Comparison of ENCODE assay signal across 8 cellular contexts in genomic region chr12:123457980-123458779, GRCh38. TPM values are rescaled to one million over a fixed set of nuclear protein-coding genes. Genes with fewer than 3 reads are reported as not detected.
DNase-seq lines count a peak whose midpoint lies in the region; ATAC-seq, FAIRE-seq and TF ChIP-seq lines count a peak whose summit lies in the region.

Gene SNRNP35 (plus strand): TSS chr12:123458139. CDS start chr12:123465541, 7,402 bp downstream.

- CTCF ChIA-PET in H1 (lab: Charles Lee; ENCODE audit: partially characterized antibody), result no interaction called here

- H3K14ac ChIP-seq in H1 (ENCODE audit: insufficient read length), result no peak within 1 kb of the TSS

- TF ChIP-seq POLR2A in GM19193 (IDR thresholded peaks at IDR 0.05; ENCODE audit: extremely low read depth, insufficient read depth, insufficient read length), result peak; percentile 85
- TF ChIP-seq POLR2A in H1 (IDR thresholded peaks at IDR 0.05; ENCODE audit: control extremely low read depth in 1 of 2, low read depth in 2 of 2, low read length in 2 of 2), result peak; percentile 66 to 91

- no peaks in the 10 kb centered on the region for H3K27me3 Mint-ChIP-seq in memory B cell

- peak; percentile 93 for DNase-seq in AG20443 (ENCODE audit: low spot score)
- DNase-seq in HPDE6-E6E7 (ENCODE audit: extremely low spot score), result peak; percentile 57
- DNase-seq in NOMO-1 treated with DMSO at 0.1 percent for 48 hours (lab: John Stamatoyannopoulos, UW; ENCODE audit: unreplicated experiment), result peak; percentile 80
- DNase-seq in activated CD8-positive, alpha-beta memory T cell treated with anti-CD3 and anti-CD28 coated beads for 48 hours (ENCODE audit: low read depth in 2 of 3, low spot score in 2 of 3), result peak; percentile 63 to 72 (median 68)
- DNase-seq in H1 (ENCODE audit: low read depth in 1 of 2, low spot score in 2 of 2), result peak; percentile 43 to 81
- peak; percentile 78 to 90 for DNase-seq in memory B cell (ENCODE audit: low spot score in 2 of 2)
- peak; percentile 62 to 67 (median 64) for DNase-seq in stimulated activated CD4-positive, alpha-beta T cell treated with anti-CD3 and anti-CD28 coated beads, TNF-alpha, amount 100 ng/mL, for 48 hours (ENCODE audit: low read depth in 3 of 3)

- H4K8ac ChIP-seq in H1 (ENCODE audit: extremely low read depth, insufficient read depth, low read length), result peak within 1 kb of the TSS; percentile 100; the same call in 1 of the 2 replicates

- H2AK5ac ChIP-seq in H1 (ENCODE audit: low read depth, low read length), result no peak within 1 kb of the TSS

- POLR2A ChIA-PET in H1 (lab: Charles Lee; ENCODE audit: partially characterized antibody), result interaction anchor here (0.5 to 2.8 kb wide), 18 partner anchors 9 to 254 kb away, joined by 3 to 9 read pairs (median 3); partner anchors contain the start of genes ATP6V0A2 and KMT5A

- peaks cover 15% of the 10 kb centered on the region for H3K4me1 Mint-ChIP-seq in memory B cell

- no peak for FAIRE-seq in H1 (lab: Jason Lieb, UNC)

- H4K5ac ChIP-seq in H1 (ENCODE audit: insufficient read length, low read depth, low read length), result peak within 1 kb of the TSS; percentile 85

- H2BK20ac ChIP-seq in H1 (ENCODE audit: low read length), result no peak within 1 kb of the TSS

- H3K27me3 ChIP-seq in H1 (replicated peaks in 1 of 4; ENCODE audit: control insufficient read depth in 3 of 4, extremely low read depth in 1 of 4, insufficient read depth in 3 of 4, low read length in 3 of 4), result no peaks in the 10 kb centered on the region

- H3K79me2 ChIP-seq in H1 (ENCODE audit: control insufficient read depth in 1 of 2, insufficient read depth in 2 of 2, low read length in 2 of 2), result no peaks in the 10 kb centered on the region

- H3K9ac ChIP-seq in H1 (replicated peaks in 1 of 4; ENCODE audit: extremely low read depth in 1 of 4, low read depth in 3 of 4, low read length in 3 of 4), result peak within 1 kb of the TSS; percentile 76 to 98 (median 88)

- 0% methylated on average over 42 of the region's 48 CpGs; no CpG with 5 or more reads in 1 of the 2 experiments for WGBS in H1 (ENCODE audit: extremely low coverage in 1 of 2, insufficient coverage in 1 of 2, insufficient read length in 1 of 2, insufficient replicate concordance in 2 of 2, low coverage in 1 of 2, low lambda C conversion rate in 2 of 2, missing lambda C conversion rate in 1 of 2), 2 experiments

- peak within 1 kb of the TSS; percentile 98 for H3K27ac ChIP-seq in H1 (ENCODE audit: low read depth, low read length)

- H3K4me3 Mint-ChIP-seq in memory B cell, result peak within 1 kb of the TSS; percentile 100

- H2BK12ac ChIP-seq in H1 (ENCODE audit: low read depth, low read length), result peak within 1 kb of the TSS; percentile 87

- TF ChIP-seq EP300 in H1 (IDR thresholded peaks at IDR 0.05; ENCODE audit: borderline replicate concordance in 1 of 2, low read depth in 2 of 2, low read length in 2 of 2), result peak in 1 of 2 experiments; percentile 98; a peak in 1 of 3 replicates

- H3K18ac ChIP-seq in H1 (ENCODE audit: extremely low read depth, low read length), result peak within 1 kb of the TSS; percentile 100

- H3K23ac ChIP-seq in H1 (ENCODE audit: insufficient read length), result no peak within 1 kb of the TSS

- no peak for TF ChIP-seq CTCF in H1 (IDR thresholded peaks at IDR 0.05; ENCODE audit: control extremely low read depth in 1 of 3, insufficient read depth in 1 of 3, low read depth in 1 of 3, low read length in 3 of 3)

- no peak within 1 kb of the TSS for H2BK120ac ChIP-seq in H1 (replicated peaks; ENCODE audit: low read depth, low read length)

- H3K4me1 ChIP-seq in H1 (replicated peaks in 1 of 4; ENCODE audit: control insufficient read depth in 3 of 4, insufficient read depth in 4 of 4, low read length in 3 of 4), result no peaks in the 10 kb centered on the region

- H2AFZ ChIP-seq in H1 (ENCODE audit: low read length), result peak within 1 kb of the TSS; percentile 47

- H2BK15ac ChIP-seq in H1 (ENCODE audit: low read length), result no peak within 1 kb of the TSS; the same call in 1 of the 2 replicates

- H3K79me1 ChIP-seq in H1 (ENCODE audit: low read depth, low read length), result no peaks in the 10 kb centered on the region

- H3K4me2 ChIP-seq in H1 (ENCODE audit: insufficient read depth in 1 of 2, low read depth in 2 of 2, low read length in 2 of 2), result peak within 1 kb of the TSS; percentile 65 to 70

- peak within 1 kb of the TSS; percentile 99 for H2BK5ac ChIP-seq in H1 (ENCODE audit: low read depth, low read length)

- no peak for TF ChIP-seq RAD21 in H1 (IDR thresholded peaks at IDR 0.05 in 1 of 2, conservative IDR thresholded peaks at IDR 0.05 in 1 of 2; ENCODE audit: low read depth in 2 of 2, low read length in 2 of 2)

- H4K91ac ChIP-seq in H1 (replicated peaks; ENCODE audit: insufficient read length, low read length), result peak within 1 kb of the TSS; percentile 94

- H3K27ac Mint-ChIP-seq in memory B cell, result peak within 1 kb of the TSS; percentile 100

- H3K9me3 Mint-ChIP-seq in memory B cell, result no peaks in the 10 kb centered on the region

- H3K4me3 ChIP-seq in H1 (ENCODE audit: extremely low read depth in 1 of 4, insufficient read depth in 2 of 4, low read depth in 3 of 4, low read length in 4 of 4), result peak within 1 kb of the TSS; percentile 77 to 98 (median 84)

- 0 out of 2 replicates have a peak, but pooled peaks cover 1% of the 10 kb centered on the region for H3K23me2 ChIP-seq in H1 (ENCODE audit: low read depth, low read length)

- peak within 1 kb of the TSS; percentile 95 for H3K56ac ChIP-seq in H1 (replicated peaks; ENCODE audit: insufficient read length, low read depth, low read length)

- H3K36me3 Mint-ChIP-seq in memory B cell, result peaks cover 4% of the 10 kb centered on the region

- peak; percentile 78 for ATAC-seq in memory B cell (ENCODE audit: low read depth)

- no peaks in the 10 kb centered on the region for H3K36me3 ChIP-seq in H1 (ENCODE audit: control insufficient read depth in 2 of 4, insufficient read depth in 4 of 4, low read length in 3 of 4)

- H4K20me1 ChIP-seq in H1 (replicated peaks in 1 of 2; ENCODE audit: control insufficient read depth in 1 of 2, insufficient read depth in 2 of 2, low read length in 2 of 2), result peaks cover 0 to 2% of the 10 kb centered on the region in 2 experiments

- H3K4ac ChIP-seq in H1 (replicated peaks; ENCODE audit: insufficient read length, low read depth, low read length), result no peak within 1 kb of the TSS

- H3K9me3 ChIP-seq in H1 (ENCODE audit: insufficient read depth in 2 of 2, low read depth in 1 of 2, low read length in 1 of 2), result no peaks in the 10 kb centered on the region

TF ChIP-seq in H1, 55 proteins besides CTCF, POLR2A, EP300 and RAD21 (continues in another document):
- TF ChIP-seq SIX5 (IDR thresholded peaks at IDR 0.05; ENCODE audit: low read depth, low read length) (no peak), ASH2L (IDR thresholded peaks at IDR 0.05; ENCODE audit: low read length) (peak; percentile 96), TAF1 (IDR thresholded peaks at IDR 0.05; ENCODE audit: low read depth, low read length) (peak; percentile 90), RBBP5 (IDR thresholded peaks at IDR 0.05; ENCODE audit: borderline replicate concordance, low read depth, low read length) (peak; percentile 92), ATF2 (IDR thresholded peaks at IDR 0.05; ENCODE audit: low read length) (no peak), E2F6 (IDR thresholded peaks at IDR 0.05) (peak; percentile 60), NANOG (IDR thresholded peaks at IDR 0.05; ENCODE audit: insufficient read depth, low read depth, low read length, poor library complexity, severe bottlenecking) (no peak), FOSL1 (IDR thresholded peaks at IDR 0.05; ENCODE audit: insufficient read depth, low read depth, low read length) (no peak), SIN3A (conservative IDR thresholded peaks at IDR 0.05 in 1 of 2, IDR thresholded peaks at IDR 0.05 in 1 of 2; ENCODE audit: low read depth in 1 of 2, low read length in 2 of 2) (0 out of 4 replicates have a peak, but pooled peaks of 1 of the 2 experiments have one; percentile 23), TCF12 (IDR thresholded peaks at IDR 0.05; ENCODE audit: low read depth, low read length) (no peak), PHF8 (conservative IDR thresholded peaks at IDR 0.05; ENCODE audit: low read depth, low read length) (peak; percentile 88), CHD1 (IDR thresholded peaks at IDR 0.05; ENCODE audit: low read depth, low read length) (no peak), HDAC6 (IDR thresholded peaks at IDR 0.05; ENCODE audit: low read depth, low read length) (no peak), CREB1 (IDR thresholded peaks at IDR 0.05) (0 out of 2 replicates have a peak, but pooled peaks have one; percentile 37), JUND (IDR thresholded peaks at IDR 0.05; ENCODE audit: low read length) (no peak), KDM5A (IDR thresholded peaks at IDR 0.05; ENCODE audit: low read length) (peak; percentile 55; the same call in 1 of the 2 replicates), POLR2AphosphoS5 (IDR thresholded peaks at IDR 0.05; ENCODE audit: low read depth, low read length) (peak; percentile 91)

RNA-seq across cellular contexts. Expression of gene SNRNP35, which starts in this region (rescaled TPM):
- 15.3 and 16.9 TPM in 2 replicates for total RNA-seq in H1 (2021; fragmentation: NEBNext Ultra II Directional; extraction: Animal tissue kit (Norgen Biotek cat#: 25700))
- 8.0 and 8.4 TPM in 2 replicates for polyA plus RNA-seq in H1 (2011; rRNA removed)
- 17.8 TPM for polyA plus RNA-seq in H1 (2011; cell fraction: cytosol; rRNA removed)
- 12.3 TPM for polyA plus RNA-seq in H1 (2011; cell fraction: nucleus; rRNA removed)
- 24.0 to 28.6 TPM (median 26.7 TPM) in 4 replicates for polyA plus RNA-seq in H1 (2012, experiment 1 of 2)
- polyA plus RNA-seq in H1 (2012, experiment 2 of 2), result 9.4 TPM
- polyA plus RNA-seq in H1 (2013, experiment 1 of 2), result 14.3 TPM
- polyA plus RNA-seq in H1 (2013, experiment 2 of 2), result 14.8 TPM
- 5.8 and 12.0 TPM in 2 replicates for polyA minus RNA-seq in H1 (2011; rRNA and poly(A)+ RNA removed)
- 7.3 TPM for polyA minus RNA-seq in H1 (2011; cell fraction: cytosol; rRNA and poly(A)+ RNA removed)
- 14.0 TPM for polyA minus RNA-seq in H1 (2011; cell fraction: nucleus; rRNA and poly(A)+ RNA removed)

Comparison
In these comparisons a context has a peak if more than half of its experiments do, and no peak if none do; other contexts are left out.
1. Peak in every context shown above with its lines: DNase-seq, ATAC-seq, H3K4me3 ChIP-seq and H3K27ac ChIP-seq.